In the genomic region with DNA sequence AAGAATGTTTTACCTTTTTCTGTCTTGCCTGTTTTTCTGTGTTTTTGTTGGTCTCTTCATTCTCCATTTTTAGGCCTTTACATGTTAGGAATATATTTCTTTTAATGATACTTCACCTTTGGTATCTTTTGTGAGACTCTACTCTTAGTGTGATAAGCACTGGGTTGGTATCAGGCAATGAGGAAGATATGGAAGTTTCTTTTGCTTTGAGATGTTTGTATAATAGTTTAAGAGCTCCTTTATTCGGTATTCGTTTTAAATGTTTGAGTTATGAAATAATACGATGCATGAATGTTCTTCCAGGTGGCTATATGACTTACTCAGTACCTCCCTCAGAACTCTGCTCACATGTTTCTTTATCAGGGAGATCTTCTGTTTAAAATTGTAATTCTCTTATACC, we compare ENCODE assay signal across 22 cellular contexts.
DNase-seq lines count a peak whose midpoint lies in the region; ATAC-seq and TF ChIP-seq lines count a peak whose summit lies in the region.
"Had no signal": no experiment of that assay in that cellular context is flagged by ENCODE, and none has a peak within 500 bp of the region (broad histone marks: within the 10 kb centered on the region; RNA-seq: fewer than 3 reads in every experiment).

No MANE protein-coding gene starts in this region.

- no peak for TF ChIP-seq POLR2A in thyroid gland (IDR thresholded peaks at IDR 0.05)

- H3K9me3 Mint-ChIP-seq in activated naive CD8-positive, alpha-beta T cell treated with anti-CD3 and anti-CD28 coated beads for 36 hours: peaks cover 13% of the 10 kb centered on the region
- H3K9me3 Mint-ChIP-seq: memory B cell had no signal

- peaks cover 13% of the 10 kb centered on the region for H3K36me3 ChIP-seq in KOPT-K1 (ENCODE audit: insufficient read depth, low read length)
- H3K36me3 ChIP-seq in lower lobe of right lung: no peaks in the 10 kb centered on the region
- H3K36me3 ChIP-seq in thyroid gland: no peaks in the 10 kb centered on the region
- H3K36me3 ChIP-seq: brain microvascular endothelial cell had no signal

- peak overlapping the region; percentile 62 for H3K27ac Mint-ChIP-seq in activated naive CD8-positive, alpha-beta T cell treated with anti-CD3 and anti-CD28 coated beads for 36 hours
- H3K27ac Mint-ChIP-seq: activated naive CD8-positive, alpha-beta T cell treated with anti-CD3 and anti-CD28 coated beads, Interleukin-2, amount 10 ng/mL, durations not matched to agents 7 days and 5 days; memory B cell; T-helper 2 cell treated with Interferon-gamma antibody and Interleukin-4, amounts not matched to agents 5 μg/mL and 100 μg/mL, for 36 hours had no signal

- TF ChIP-seq CTCF in lower lobe of right lung (IDR thresholded peaks at IDR 0.05) (no peak), thyroid gland (IDR thresholded peaks at IDR 0.05) (no peak)

- DNase-seq in activated naive CD8-positive, alpha-beta T cell treated with anti-CD3 and anti-CD28 coated beads for 36 hours: no peak
- DNase-seq in lower lobe of right lung (no peak), thyroid gland (no peak), NCI-H2029 treated with DMSO at 0.1 percent for 48 hours (lab: John Stamatoyannopoulos, UW) (no peak)
- no peak for DNase-seq in stimulated activated CD8-positive, alpha-beta memory T cell treated with anti-CD3 and anti-CD28 coated beads, Interleukin-4, amount 100 ng/mL, for 48 hours
- DNase-seq: activated CD4-positive, alpha-beta memory T cell treated with anti-CD3 and anti-CD28 coated beads, Interleukin-2, amount 10 ng/mL, durations not matched to agents 7 days and 5 days; activated CD4-positive, CD25-positive, alpha-beta regulatory T cell; activated naive CD8-positive, alpha-beta T cell treated with anti-CD3 and anti-CD28 coated beads, Interleukin-2, amount 10 ng/mL, durations not matched to agents 7 days and 5 days; activated T-cell treated with anti-CD3 and anti-CD28 coated beads, Interleukin-2, amount 50 U/mL, for 1 hour; foreskin melanocyte; hypothalamus; NCI-H1694 treated with DMSO at 0.1 percent for 48 hours; PC-9; testis had no signal

- peak in 1 of 2 donors; percentile 54 for ATAC-seq in lower lobe of right lung
- no peak for ATAC-seq in HG03280 (IDR thresholded peaks at IDR 0.05; ENCODE audit: unreplicated experiment)
- ATAC-seq: natural killer cell treated with Interleukin-12 subunit alpha and Interleukin-12 subunit beta and Interleukin-15 and Interleukin-18, amount 100 ng/mL, for 72 hours had no signal

- H3K4me1 Mint-ChIP-seq in activated naive CD8-positive, alpha-beta T cell treated with anti-CD3 and anti-CD28 coated beads for 36 hours: peaks cover 38% of the 10 kb centered on the region

- H3K4me1 ChIP-seq in lower lobe of right lung (peaks cover 30% of the 10 kb centered on the region), thyroid gland (peaks cover 19 to 27% of the 10 kb centered on the region in 2 donors)
- H3K4me1 ChIP-seq: BLaER1, testis had no signal

- 91 to 96% methylated on average over 3 of the region's 3 CpGs for WGBS in thyroid gland, 2 donors

- intact Hi-C loops in lower lobe of right lung (cut with DNase I): no loop called here
- intact Hi-C loops in thyroid gland (cut with DNase I): no loop called here

- H3K27me3 ChIP-seq in lower lobe of right lung (ENCODE audit: low read depth) (no peaks in the 10 kb centered on the region), thyroid gland (no peaks in the 10 kb centered on the region)
- H3K27me3 ChIP-seq: BLaER1, brain microvascular endothelial cell, testis had no signal

- peak overlapping the region; percentile 20 for H3K27ac ChIP-seq in KOPT-K1 (ENCODE audit: low read depth, low read length, poor library complexity, severe bottlenecking)
- H3K27ac ChIP-seq in lower lobe of right lung: peak overlapping the region; percentile 2
- peak overlapping the region; percentile 17 to 62 (median 25) for H3K27ac ChIP-seq in thyroid gland
- H3K27ac ChIP-seq: BLaER1, brain microvascular endothelial cell, HL-60, PC-9, testis had no signal

- H3K36me3 Mint-ChIP-seq in activated naive CD8-positive, alpha-beta T cell treated with anti-CD3 and anti-CD28 coated beads for 36 hours: peaks cover 41% of the 10 kb centered on the region

- H3K4me3 Mint-ChIP-seq in activated naive CD8-positive, alpha-beta T cell treated with anti-CD3 and anti-CD28 coated beads for 36 hours: no peak overlapping the region
- H3K4me3 Mint-ChIP-seq: activated CD4-positive, alpha-beta memory T cell treated with anti-CD3 and anti-CD28 coated beads, Interleukin-2, amount 10 ng/mL, durations not matched to agents 7 days and 5 days; activated naive CD8-positive, alpha-beta T cell treated with anti-CD3 and anti-CD28 coated beads, Interleukin-2, amount 10 ng/mL, durations not matched to agents 7 days and 5 days; memory B cell; natural killer cell treated with Interleukin-12 subunit alpha and Interleukin-12 subunit beta and Interleukin-15 and Interleukin-18, amount 100 ng/mL, for 72 hours; T-helper 2 cell treated with Interferon-gamma antibody and Interleukin-4, amounts not matched to agents 5 μg/mL and 100 μg/mL, for 36 hours had no signal

- H3K9me3 ChIP-seq in KOPT-K1 (ENCODE audit: insufficient read depth, low read length, poor library complexity, severe bottlenecking) (no peaks in the 10 kb centered on the region), lower lobe of right lung (no peaks in the 10 kb centered on the region), thyroid gland (no peaks in the 10 kb centered on the region)
- H3K9me3 ChIP-seq: testis had no signal

- H3K27me3 Mint-ChIP-seq in activated naive CD8-positive, alpha-beta T cell treated with anti-CD3 and anti-CD28 coated beads for 36 hours: no peaks in the 10 kb centered on the region
- H3K27me3 Mint-ChIP-seq: activated CD4-positive, alpha-beta memory T cell treated with anti-CD3 and anti-CD28 coated beads, Interleukin-2, amount 10 ng/mL, durations not matched to agents 7 days and 5 days; activated naive CD8-positive, alpha-beta T cell treated with anti-CD3 and anti-CD28 coated beads, Interleukin-2, amount 10 ng/mL, durations not matched to agents 7 days and 5 days; memory B cell; natural killer cell treated with Interleukin-12 subunit alpha and Interleukin-12 subunit beta and Interleukin-15 and Interleukin-18, amount 100 ng/mL, for 72 hours had no signal

- no peak overlapping the region for H3K4me3 ChIP-seq in lower lobe of right lung
- no peak overlapping the region for H3K4me3 ChIP-seq in thyroid gland (replicated peaks in 1 of 3)
- H3K4me3 ChIP-seq: BLaER1, PC-9, testis had no signal
